ENCODE assay signal across 8 cellular contexts in genomic region chr13:28136916-28137315, GRCh38. TPM values are rescaled to one million over a fixed set of nuclear protein-coding genes. Genes with fewer than 3 reads are reported as not detected.
DNase-seq lines count a peak whose midpoint lies in the region; ATAC-seq and TF ChIP-seq lines count a peak whose summit lies in the region.

No MANE protein-coding gene starts in this region.

- TF ChIP-seq CTCF in fibroblast of mammary gland (conservative IDR thresholded peaks at IDR 0.05; ENCODE audit: control insufficient read depth, insufficient read depth, low read depth, low read length) = no peak

- peak overlapping the region in 9 of 21 experiments; percentile 95 to 100 (median 99) for H3K27ac ChIP-seq in skin epidermis

- H3K4me3 ChIP-seq in fibroblast of mammary gland (ENCODE audit: control insufficient read depth, low read depth, low read length) = peak overlapping the region; percentile 75
- H3K4me3 ChIP-seq in skin epidermis = peak overlapping the region; percentile 76 to 98 (median 87)
- no peak overlapping the region; the same call in 1 of the 2 replicates for H3K4me3 ChIP-seq in H7 (ENCODE audit: insufficient read depth, low read depth, low read length)

- DNase-seq in NCI-H2171 treated with DMSO at 0.1 percent for 48 hours (lab: John Stamatoyannopoulos, UW) (peak; percentile 27), NCI-H2171 (lab: John Stamatoyannopoulos, UW) (no peak), RPMI8226 (peak; percentile 19), fibroblast of mammary gland (ENCODE audit: low read depth) (peak; percentile 28), DMS 273 (lab: John Stamatoyannopoulos, UW; ENCODE audit: unreplicated experiment) (no peak), H7 (no peak)

- H3K36me3 ChIP-seq in H7 (replicated peaks; ENCODE audit: control insufficient read depth, insufficient read depth, low read length) = no peaks in the 10 kb centered on the region

- no peak for ATAC-seq in GM18511 (IDR thresholded peaks at IDR 0.05; ENCODE audit: unreplicated experiment)

- H3K27me3 ChIP-seq in H7 (ENCODE audit: control insufficient read depth, insufficient read depth, low read length) = no peaks in the 10 kb centered on the region

RNA-seq across cellular contexts. Expression of gene PAN3, which starts 1.4 kb away (rescaled TPM):
- 15.8 and 23.5 TPM in 2 replicates for total RNA-seq in H7 (2014; rRNA removed; shearing (Covaris generic))

RNA-seq across cellular contexts. Expression of gene FLT3, which starts 36.5 kb away (rescaled TPM):
- 0.03 and 0.22 TPM in 2 replicates for total RNA-seq in H7 (2014; rRNA removed; shearing (Covaris generic))

Comparison
In these comparisons a context has a peak if more than half of its experiments do, and no peak if none do; other contexts are left out.
1. DNase-seq: peak in NCI-H2171 treated with DMSO at 0.1 percent for 48 hours (single experiment), RPMI8226 (single experiment) and fibroblast of mammary gland (single experiment); none in NCI-H2171 (single experiment), DMS 273 (single experiment) and H7 (single experiment).